2 cellular contexts compared by ENCODE assay signal in genomic region chr12:47870175-47870781, GRCh38.
TF ChIP-seq lines count a peak whose summit lies in the region.

No MANE protein-coding gene starts in this region.

TF ChIP-seq in IMR-90, 13 proteins besides CTCF, POLR2A, EP300 and RAD21:
- TF ChIP-seq RFX5 (IDR thresholded peaks at IDR 0.05; ENCODE audit: low read depth, low read length) (no peak), RCOR1 (IDR thresholded peaks at IDR 0.05; ENCODE audit: insufficient replicate concordance, low read length) (no peak), BHLHE40 (IDR thresholded peaks at IDR 0.05; ENCODE audit: low read depth, low read length) (no peak), CHD1 (IDR thresholded peaks at IDR 0.05; ENCODE audit: low read depth, low read length) (no peak), SMC3 (IDR thresholded peaks at IDR 0.05; ENCODE audit: low read depth, low read length) (peak; percentile 42; the same call in 1 of the 2 replicates), FOS (IDR thresholded peaks at IDR 0.05; ENCODE audit: low read depth, low read length) (no peak), CEBPB (IDR thresholded peaks at IDR 0.05; ENCODE audit: low read depth, low read length) (peak; percentile 50; the same call in 1 of the 2 replicates)

TF ChIP-seq in K562, 482 proteins besides CTCF, POLR2A, EP300 and RAD21:
- TF ChIP-seq CEBPB (tag; IDR thresholded peaks at IDR 0.05), result peak; percentile 90
- no peak for TF ChIP-seq HDAC1 (IDR thresholded peaks at IDR 0.05)
- TF ChIP-seq CTCFL (IDR thresholded peaks at IDR 0.05; ENCODE audit: borderline replicate concordance, insufficient read depth, low read depth, low read length, poor library complexity, severe bottlenecking), result peak; percentile 70
- TF ChIP-seq, protein P1, sequence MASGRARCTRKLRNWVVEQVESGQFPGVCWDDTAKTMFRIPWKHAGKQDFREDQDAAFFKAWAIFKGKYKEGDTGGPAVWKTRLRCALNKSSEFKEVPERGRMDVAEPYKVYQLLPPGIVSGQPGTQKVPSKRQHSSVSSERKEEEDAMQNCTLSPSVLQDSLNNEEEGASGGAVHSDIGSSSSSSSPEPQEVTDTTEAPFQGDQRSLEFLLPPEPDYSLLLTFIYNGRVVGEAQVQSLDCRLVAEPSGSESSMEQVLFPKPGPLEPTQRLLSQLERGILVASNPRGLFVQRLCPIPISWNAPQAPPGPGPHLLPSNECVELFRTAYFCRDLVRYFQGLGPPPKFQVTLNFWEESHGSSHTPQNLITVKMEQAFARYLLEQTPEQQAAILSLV (tag; IDR thresholded peaks at IDR 0.05), result peak; percentile 40; the same call in 1 of the 2 replicates
- no peak; the same call in 1 of the 2 replicates for TF ChIP-seq CEBPG (CRISPR knock-in tag; IDR thresholded peaks at IDR 0.05)
- TF ChIP-seq CEBPG (tag; conservative IDR thresholded peaks at IDR 0.05 in 1 of 2, IDR thresholded peaks at IDR 0.05 in 1 of 2), result peak; percentile 69 to 72
- TF ChIP-seq SMC3 (conservative IDR thresholded peaks at IDR 0.05; ENCODE audit: insufficient read depth, low read depth, low read length), result peak; percentile 30; the same call in 1 of the 2 replicates
- no peak for TF ChIP-seq ZNF347 (CRISPR knock-in tag; IDR thresholded peaks at IDR 0.05; ENCODE audit: low read depth)
- no peak for TF ChIP-seq TRIM28 (IDR thresholded peaks at IDR 0.05)
- TF ChIP-seq MYC (IDR thresholded peaks at IDR 0.05; ENCODE audit: low read depth, low read length), result peak; percentile 16; the same call in 1 of the 2 replicates
- no peak for TF ChIP-seq MYC (CRISPR knock-in tag; IDR thresholded peaks at IDR 0.05; ENCODE audit: borderline replicate concordance, low read depth)
- TF ChIP-seq ZNF512 (tag; IDR thresholded peaks at IDR 0.05), result no peak
- no peak for TF ChIP-seq MTF1 (CRISPR knock-in tag; IDR thresholded peaks at IDR 0.05; ENCODE audit: borderline replicate concordance)
- TF ChIP-seq GABPB1 (CRISPR knock-in tag; IDR thresholded peaks at IDR 0.05), result no peak
- no peak for TF ChIP-seq BCOR (IDR thresholded peaks at IDR 0.05)
